Comparison of ENCODE assay signal across 1 cellular context in genomic region chr20:62530643-62531032, GRCh38.
A peak's percentile ranks its signal among the peaks of the same experiment; 100 is the strongest.
TF ChIP-seq lines count a peak whose summit lies in the region.

No MANE protein-coding gene starts in this region.

TF ChIP-seq in K562, 482 proteins besides CTCF, POLR2A, EP300 and RAD21 (continued from another document):
- TF ChIP-seq PATZ1 (CRISPR knock-in tag; IDR thresholded peaks at IDR 0.05; ENCODE audit: borderline replicate concordance): no peak
- no peak for TF ChIP-seq ZNF165 (CRISPR knock-in tag; IDR thresholded peaks at IDR 0.05; ENCODE audit: borderline replicate concordance)
- TF ChIP-seq CBX3 (IDR thresholded peaks at IDR 0.05; ENCODE audit: borderline replicate concordance in 1 of 2, low read length in 2 of 2): no peak
- no peak for TF ChIP-seq ZNF695 (CRISPR knock-in tag; IDR thresholded peaks at IDR 0.05)
- TF ChIP-seq PRDM10 (IDR thresholded peaks at IDR 0.05; ENCODE audit: partially characterized antibody): no peak
- no peak for TF ChIP-seq BRCA1 (IDR thresholded peaks at IDR 0.05)
- TF ChIP-seq BRCA1 (CRISPR knock-in tag; IDR thresholded peaks at IDR 0.05): no peak
- TF ChIP-seq VEZF1 (CRISPR knock-in tag; IDR thresholded peaks at IDR 0.05): peak; percentile 7; the same call in 1 of the 2 replicates
- no peak for TF ChIP-seq EHMT2 (IDR thresholded peaks at IDR 0.05)
- no peak for TF ChIP-seq RHOXF2B (CRISPR knock-in tag; conservative IDR thresholded peaks at IDR 0.05)
- TF ChIP-seq ILF3 (IDR thresholded peaks at IDR 0.05; ENCODE audit: borderline replicate concordance): no peak
- TF ChIP-seq MEF2A (IDR thresholded peaks at IDR 0.05; ENCODE audit: control insufficient read depth, low read depth, low read length): no peak
- TF ChIP-seq TCF7L2 (IDR thresholded peaks at IDR 0.05; ENCODE audit: low read depth, low read length): peak; percentile 67; the same call in 1 of the 2 replicates
- no peak for TF ChIP-seq DLX4 (CRISPR knock-in tag; IDR thresholded peaks at IDR 0.05)
- TF ChIP-seq RBM39 (optimal IDR thresholded peaks at IDR 0.05; ENCODE audit: low read depth, low read length): no peak
- TF ChIP-seq TCF7 (IDR thresholded peaks at IDR 0.05; ENCODE audit: borderline replicate concordance): peak; percentile 93
- no peak for TF ChIP-seq ID3 (CRISPR knock-in tag; IDR thresholded peaks at IDR 0.05)
- TF ChIP-seq ID3 (tag; IDR thresholded peaks at IDR 0.05): peak; percentile 26; the same call in 1 of the 2 replicates
- no peak for TF ChIP-seq CREB5 (CRISPR knock-in tag; IDR thresholded peaks at IDR 0.05)
- no peak for TF ChIP-seq PURB (CRISPR knock-in tag; IDR thresholded peaks at IDR 0.05; ENCODE audit: low read depth)
- peak; percentile 60 for TF ChIP-seq ZNF592 (IDR thresholded peaks at IDR 0.05)
- TF ChIP-seq ZNF766 (CRISPR knock-in tag; conservative IDR thresholded peaks at IDR 0.05): 0 out of 2 replicates have a peak, but pooled peaks have one; percentile 51
- no peak for TF ChIP-seq ETS1 (conservative IDR thresholded peaks at IDR 0.05; ENCODE audit: control insufficient read depth, low read depth, low read length)
- no peak for TF ChIP-seq ZNF444 (CRISPR knock-in tag; IDR thresholded peaks at IDR 0.05)
- no peak for TF ChIP-seq ZNF224 (CRISPR knock-in tag; IDR thresholded peaks at IDR 0.05)
- TF ChIP-seq SRSF9 (IDR thresholded peaks at IDR 0.05; ENCODE audit: borderline replicate concordance, low read depth, low read length): no peak
- peak; percentile 40; the same call in 1 of the 2 replicates for TF ChIP-seq TEAD4 (IDR thresholded peaks at IDR 0.05; ENCODE audit: low read length)
- no peak for TF ChIP-seq TEAD4 (CRISPR knock-in tag; IDR thresholded peaks at IDR 0.05; ENCODE audit: borderline replicate concordance)
- no peak for TF ChIP-seq ZNF584 (CRISPR knock-in tag; IDR thresholded peaks at IDR 0.05; ENCODE audit: low read depth)
- TF ChIP-seq FOXA1 (IDR thresholded peaks at IDR 0.05; ENCODE audit: borderline replicate concordance): no peak
- TF ChIP-seq ADNP (tag; IDR thresholded peaks at IDR 0.05): no peak
